ENCODE assay signal across 9 cellular contexts in the genomic region with DNA sequence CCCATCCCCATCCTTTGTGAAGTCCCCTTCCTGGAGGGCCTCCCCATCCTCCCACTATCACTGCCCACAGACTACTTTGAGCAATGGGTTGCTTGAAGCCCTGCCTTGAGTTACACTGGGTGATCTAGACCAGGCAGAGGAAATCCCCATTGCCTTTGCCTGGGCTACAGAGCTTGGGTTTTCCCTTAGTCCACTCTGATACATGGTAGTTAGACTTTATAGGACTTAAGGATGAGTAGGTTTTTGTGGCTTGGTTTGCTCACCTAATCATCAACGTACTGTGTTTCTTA. TPM values are rescaled to one million over a fixed set of nuclear protein-coding genes. Genes with fewer than 3 reads are reported as not detected.
DNase-seq lines count a peak whose midpoint lies in the region; ATAC-seq, FAIRE-seq and TF ChIP-seq lines count a peak whose summit lies in the region.
"Had no signal": no experiment of that assay in that cellular context is flagged by ENCODE, and none has a peak within 500 bp of the region (broad histone marks: within the 10 kb centered on the region; RNA-seq: fewer than 3 reads in every experiment).

No MANE protein-coding gene starts in this region.

- peaks cover 5% of the 10 kb centered on the region; the same call in 1 of the 3 replicates for H3K36me3 Mint-ChIP-seq in GM23338 (ENCODE audit: low read depth)

- no peak overlapping the region; the same call in 1 of the 2 replicates for H3K27ac Mint-ChIP-seq in GM23338

- H3K27me3 Mint-ChIP-seq in GM23338 (ENCODE audit: insufficient read depth, low read depth, poor library complexity), result peaks cover 2% of the 10 kb centered on the region

- H3K9me2 ChIP-seq in GM23338 (ENCODE audit: insufficient read depth) (no peaks in the 10 kb centered on the region), SU-DHL-6 (replicated peaks; ENCODE audit: insufficient read depth, low read length) (no peaks in the 10 kb centered on the region)

- no peaks in the 10 kb centered on the region for H3F3A ChIP-seq in GM23338 (replicated peaks; ENCODE audit: low read depth)
- peaks cover 69% of the 10 kb centered on the region for H3F3A ChIP-seq in SU-DHL-6 (ENCODE audit: insufficient read depth)

- TF ChIP-seq POLR2A in GM12891 (IDR thresholded peaks at IDR 0.05; ENCODE audit: low read depth, low read length), result no peak

- H3K4me3 ChIP-seq in GM23338 (no peak overlapping the region), SU-DHL-6 (ENCODE audit: insufficient read depth, low read length, poor library complexity, severe bottlenecking) (no peak overlapping the region), mucosa of descending colon (no peak overlapping the region)

- H3K9me3 Mint-ChIP-seq in GM23338, result no peaks in the 10 kb centered on the region
- H3K9me3 Mint-ChIP-seq: neural crest cell had no signal

- no peaks in the 10 kb centered on the region for H3K36me3 ChIP-seq in GM23338 (ENCODE audit: insufficient read depth)
- peaks cover 17% of the 10 kb centered on the region for H3K36me3 ChIP-seq in SU-DHL-6 (ENCODE audit: low read length)
- no peaks in the 10 kb centered on the region for H3K36me3 ChIP-seq in mucosa of descending colon (ENCODE audit: low read depth)

- H3K4me2 ChIP-seq in GM23338 (peak overlapping the region; percentile 63), SU-DHL-6 (ENCODE audit: low read depth, low read length, poor library complexity, severe bottlenecking) (peak overlapping the region; percentile 56)

- no peak for DNase-seq in GM12891 (ENCODE audit: insufficient read length, low spot score)
- DNase-seq in GM23338 (ENCODE audit: low spot score), result no peak
- DNase-seq in mucosa of descending colon, result no peak
- DNase-seq in amygdala (lab: John Stamatoyannopoulos, UW), result no peak
- no peak for DNase-seq in DMS153 treated with DMSO at 0.1 percent for 48 hours (lab: John Stamatoyannopoulos, UW; ENCODE audit: unreplicated experiment)
- DNase-seq in NCI-H2029 (lab: John Stamatoyannopoulos, UW), result no peak
- DNase-seq in NCI-H2107 treated with DMSO at 0.1 percent for 48 hours (lab: John Stamatoyannopoulos, UW; ENCODE audit: unreplicated experiment), result no peak

- H3K27me3 ChIP-seq in GM23338 (ENCODE audit: insufficient read depth) (no peaks in the 10 kb centered on the region), SU-DHL-6 (ENCODE audit: low read length) (no peaks in the 10 kb centered on the region)

- intact Hi-C loops in mucosa of descending colon (cut with DNase I, micrococcal nuclease), result no loop called here

- H3K79me2 ChIP-seq in GM23338 (replicated peaks; ENCODE audit: insufficient read depth) (peaks cover 73% of the 10 kb centered on the region), SU-DHL-6 (ENCODE audit: insufficient read depth, low read length) (peaks cover 100% of the 10 kb centered on the region)

- peak; percentile 87 for FAIRE-seq in GM12891 (lab: Jason Lieb, UNC)

- no peaks in the 10 kb centered on the region for H3K9me3 ChIP-seq in SU-DHL-6 (ENCODE audit: insufficient read depth, low read length)
- H3K9me3 ChIP-seq in mucosa of descending colon, result no peaks in the 10 kb centered on the region

- H3K4me3 Mint-ChIP-seq in GM23338, result no peak overlapping the region
- H3K4me3 Mint-ChIP-seq: neural crest cell had no signal

- 0 out of 2 replicates have a peak overlapping the region, but pooled peaks have one; percentile 0 for H3K27ac ChIP-seq in GM23338 (ENCODE audit: low read depth)
- peak overlapping the region; percentile 74 for H3K27ac ChIP-seq in SU-DHL-6 (ENCODE audit: low read depth, low read length)

- TF ChIP-seq CTCF in GM23338 (conservative IDR thresholded peaks at IDR 0.05; ENCODE audit: low read depth in 2 of 2) (no peak), SU-DHL-6 (IDR thresholded peaks at IDR 0.05; ENCODE audit: insufficient read depth, low read length, poor library complexity, severe bottlenecking) (no peak), mucosa of descending colon (IDR thresholded peaks at IDR 0.05) (no peak)

- no peak overlapping the region for H3K9ac ChIP-seq in SU-DHL-6 (ENCODE audit: low read length)

- H2AFZ ChIP-seq in GM23338, result no peak overlapping the region
- H2AFZ ChIP-seq in SU-DHL-6 (ENCODE audit: low read depth, low read length, severe bottlenecking), result no peak overlapping the region

- ATAC-seq in GM23338 (peak; percentile 43), mucosa of descending colon (peak; percentile 6)

- peaks cover 18% of the 10 kb centered on the region; the same call in 1 of the 2 replicates for H4K20me1 ChIP-seq in GM23338 (replicated peaks; ENCODE audit: insufficient read depth)
- peaks cover 31% of the 10 kb centered on the region; the same call in 1 of the 2 replicates for H4K20me1 ChIP-seq in SU-DHL-6 (ENCODE audit: low read depth, low read length)

- H3K4me1 ChIP-seq in GM23338 (ENCODE audit: insufficient read depth) (peaks cover 39% of the 10 kb centered on the region), mucosa of descending colon (ENCODE audit: low read depth) (peaks cover 14% of the 10 kb centered on the region)

- H3K4me1 Mint-ChIP-seq in GM23338, result peaks cover 40% of the 10 kb centered on the region

TF ChIP-seq in GM12891, 5 proteins besides CTCF, POLR2A, EP300 and RAD21:
- TF ChIP-seq SPI1 (IDR thresholded peaks at IDR 0.05; ENCODE audit: low read depth, low read length), result no peak
- no peak for TF ChIP-seq PAX5 (IDR thresholded peaks at IDR 0.05; ENCODE audit: insufficient read depth, low read length, severe bottlenecking)
- no peak for TF ChIP-seq POLR2AphosphoS5 (IDR thresholded peaks at IDR 0.05; ENCODE audit: low read depth, low read length)
- no peak for TF ChIP-seq TAF1 (IDR thresholded peaks at IDR 0.05; ENCODE audit: low read depth, low read length)
- no peak for TF ChIP-seq POU2F2 (IDR thresholded peaks at IDR 0.05; ENCODE audit: low read depth, low read length)

TF ChIP-seq in GM23338, 12 proteins besides CTCF, POLR2A, EP300 and RAD21:
- no peak for TF ChIP-seq STAT1 (IDR thresholded peaks at IDR 0.05; ENCODE audit: unreplicated experiment)
- TF ChIP-seq, protein P1, sequence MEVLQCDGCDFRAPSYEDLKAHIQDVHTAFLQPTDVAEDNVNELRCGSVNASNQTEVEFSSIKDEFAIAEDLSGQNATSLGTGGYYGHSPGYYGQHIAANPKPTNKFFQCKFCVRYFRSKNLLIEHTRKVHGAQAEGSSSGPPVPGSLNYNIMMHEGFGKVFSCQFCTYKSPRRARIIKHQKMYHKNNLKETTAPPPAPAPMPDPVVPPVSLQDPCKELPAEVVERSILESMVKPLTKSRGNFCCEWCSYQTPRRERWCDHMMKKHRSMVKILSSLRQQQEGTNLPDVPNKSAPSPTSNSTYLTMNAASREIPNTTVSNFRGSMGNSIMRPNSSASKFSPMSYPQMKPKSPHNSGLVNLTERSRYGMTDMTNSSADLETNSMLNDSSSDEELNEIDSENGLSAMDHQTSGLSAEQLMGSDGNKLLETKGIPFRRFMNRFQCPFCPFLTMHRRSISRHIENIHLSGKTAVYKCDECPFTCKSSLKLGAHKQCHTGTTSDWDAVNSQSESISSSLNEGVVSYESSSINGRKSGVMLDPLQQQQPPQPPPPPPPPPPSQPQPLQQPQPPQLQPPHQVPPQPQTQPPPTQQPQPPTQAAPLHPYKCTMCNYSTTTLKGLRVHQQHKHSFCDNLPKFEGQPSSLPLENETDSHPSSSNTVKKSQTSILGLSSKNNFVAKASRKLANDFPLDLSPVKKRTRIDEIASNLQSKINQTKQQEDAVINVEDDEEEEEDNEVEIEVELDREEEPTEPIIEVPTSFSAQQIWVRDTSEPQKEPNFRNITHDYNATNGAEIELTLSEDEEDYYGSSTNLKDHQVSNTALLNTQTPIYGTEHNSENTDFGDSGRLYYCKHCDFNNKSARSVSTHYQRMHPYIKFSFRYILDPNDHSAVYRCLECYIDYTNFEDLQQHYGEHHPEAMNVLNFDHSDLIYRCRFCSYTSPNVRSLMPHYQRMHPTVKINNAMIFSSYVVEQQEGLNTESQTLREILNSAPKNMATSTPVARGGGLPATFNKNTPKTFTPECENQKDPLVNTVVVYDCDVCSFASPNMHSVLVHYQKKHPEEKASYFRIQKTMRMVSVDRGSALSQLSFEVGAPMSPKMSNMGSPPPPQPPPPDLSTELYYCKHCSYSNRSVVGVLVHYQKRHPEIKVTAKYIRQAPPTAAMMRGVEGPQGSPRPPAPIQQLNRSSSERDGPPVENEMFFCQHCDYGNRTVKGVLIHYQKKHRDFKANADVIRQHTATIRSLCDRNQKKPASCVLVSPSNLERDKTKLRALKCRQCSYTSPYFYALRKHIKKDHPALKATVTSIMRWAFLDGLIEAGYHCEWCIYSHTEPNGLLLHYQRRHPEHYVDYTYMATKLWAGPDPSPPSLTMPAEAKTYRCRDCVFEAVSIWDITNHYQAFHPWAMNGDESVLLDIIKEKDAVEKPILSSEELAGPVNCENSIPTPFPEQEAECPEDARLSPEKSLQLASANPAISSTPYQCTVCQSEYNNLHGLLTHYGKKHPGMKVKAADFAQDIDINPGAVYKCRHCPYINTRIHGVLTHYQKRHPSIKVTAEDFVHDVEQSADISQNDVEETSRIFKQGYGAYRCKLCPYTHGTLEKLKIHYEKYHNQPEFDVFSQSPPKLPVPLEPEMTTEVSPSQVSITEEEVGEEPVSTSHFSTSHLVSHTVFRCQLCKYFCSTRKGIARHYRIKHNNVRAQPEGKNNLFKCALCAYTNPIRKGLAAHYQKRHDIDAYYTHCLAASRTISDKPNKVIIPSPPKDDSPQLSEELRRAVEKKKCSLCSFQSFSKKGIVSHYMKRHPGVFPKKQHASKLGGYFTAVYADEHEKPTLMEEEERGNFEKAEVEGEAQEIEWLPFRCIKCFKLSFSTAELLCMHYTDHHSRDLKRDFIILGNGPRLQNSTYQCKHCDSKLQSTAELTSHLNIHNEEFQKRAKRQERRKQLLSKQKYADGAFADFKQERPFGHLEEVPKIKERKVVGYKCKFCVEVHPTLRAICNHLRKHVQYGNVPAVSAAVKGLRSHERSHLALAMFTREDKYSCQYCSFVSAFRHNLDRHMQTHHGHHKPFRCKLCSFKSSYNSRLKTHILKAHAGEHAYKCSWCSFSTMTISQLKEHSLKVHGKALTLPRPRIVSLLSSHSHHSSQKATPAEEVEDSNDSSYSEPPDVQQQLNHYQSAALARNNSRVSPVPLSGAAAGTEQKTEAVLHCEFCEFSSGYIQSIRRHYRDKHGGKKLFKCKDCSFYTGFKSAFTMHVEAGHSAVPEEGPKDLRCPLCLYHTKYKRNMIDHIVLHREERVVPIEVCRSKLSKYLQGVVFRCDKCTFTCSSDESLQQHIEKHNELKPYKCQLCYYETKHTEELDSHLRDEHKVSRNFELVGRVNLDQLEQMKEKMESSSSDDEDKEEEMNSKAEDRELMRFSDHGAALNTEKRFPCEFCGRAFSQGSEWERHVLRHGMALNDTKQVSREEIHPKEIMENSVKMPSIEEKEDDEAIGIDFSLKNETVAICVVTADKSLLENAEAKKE (CRISPR knock-in tag; IDR thresholded peaks at IDR 0.05), result no peak
- no peak for TF ChIP-seq ZNF331 (CRISPR knock-in tag; IDR thresholded peaks at IDR 0.05; ENCODE audit: low read depth)
- TF ChIP-seq JUNB (IDR thresholded peaks at IDR 0.05; ENCODE audit: unreplicated experiment), result no peak

RNA-seq across cellular contexts. Expression of a gene that starts 56.6 kb away (rescaled TPM):
- 50.3 TPM for polyA plus RNA-seq in GM12891 (2012; ENCODE audit: low read depth, missing spikeins)
- 32.2 and 35.0 TPM in 2 replicates for total RNA-seq in GM23338 (2014; rRNA removed; shearing (Covaris generic))
- polyA plus RNA-seq in GM23338 (2016; fragmentation: Nextera tagmentation; extraction: Ambion mirVana), result 11.1 TPM in 2 replicates
- total RNA-seq in mucosa of descending colon, result 1 to 10 TPM; 5.9 to 9.8 (median 6.7) TPM
